Comparison of ENCODE assay signal across 1 cellular context in the genomic region with DNA sequence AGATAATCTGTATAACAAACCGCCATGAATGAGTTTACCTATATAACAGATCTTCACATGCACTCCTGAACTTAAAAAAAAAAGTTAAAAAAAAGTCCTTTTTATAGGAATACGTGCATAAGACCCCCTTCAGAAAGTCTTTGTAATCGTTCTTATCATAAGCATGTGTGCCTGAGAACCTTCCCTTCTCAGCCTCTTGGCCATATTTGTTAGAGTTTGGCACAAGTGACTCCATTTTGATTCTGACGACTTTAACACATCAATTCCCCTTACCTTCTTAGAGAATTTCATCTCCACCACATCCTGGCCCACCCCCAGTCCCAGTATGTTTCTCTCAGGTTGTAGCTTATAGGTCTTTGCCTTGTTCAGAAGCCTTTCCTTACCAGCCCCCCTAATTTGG.
TF ChIP-seq lines count a peak whose summit lies in the region.

No MANE protein-coding gene starts in this region.

TF ChIP-seq in GM12878, 131 proteins besides CTCF, POLR2A, EP300 and RAD21:
- TF ChIP-seq JUND (IDR thresholded peaks at IDR 0.05; ENCODE audit: low read depth, low read length), result no peak
- TF ChIP-seq JUNB (IDR thresholded peaks at IDR 0.05), result no peak
TF ChIP-seq in GM12878: peak in this region for 0.
